In genomic region chr3:150385296-150386242, GRCh38 we compare ENCODE assay signal across 8 cellular contexts. TPM values are rescaled to one million over a fixed set of nuclear protein-coding genes. Genes with fewer than 3 reads are reported as not detected.
A peak's percentile ranks its signal among the peaks of the same experiment; 100 is the strongest.
DNase-seq lines count a peak whose midpoint lies in the region; ATAC-seq, FAIRE-seq and TF ChIP-seq lines count a peak whose summit lies in the region.
"Had no signal": no experiment of that assay in that cellular context is flagged by ENCODE, and none has a peak within 500 bp of the region (broad histone marks: within the 10 kb centered on the region; RNA-seq: fewer than 3 reads in every experiment).

No MANE protein-coding gene starts in this region.

- H3K27me3 ChIP-seq in neutrophil: no peaks in the 10 kb centered on the region
- H3K27me3 ChIP-seq: pancreas had no signal

- H3K27ac Mint-ChIP-seq in T-helper 17 cell: peak overlapping the region; percentile 83

- peaks cover 16% of the 10 kb centered on the region for H3K4me1 Mint-ChIP-seq in T-helper 17 cell

- peaks cover 2% of the 10 kb centered on the region for H3K36me3 Mint-ChIP-seq in T-helper 17 cell (ENCODE audit: low read depth)

- DNase-seq in T-helper 17 cell (no peak), frontal cortex (ENCODE audit: low spot score in 2 of 2) (no peak), HTR-8/SVneo (ENCODE audit: insufficient read length, low spot score) (no peak), middle frontal gyrus (ENCODE audit: extremely low spot score, low spot score) (no peak)

- no peak for TF ChIP-seq CTCF in neutrophil (IDR thresholded peaks at IDR 0.05)

- no peaks in the 10 kb centered on the region for H3K27me3 Mint-ChIP-seq in T-helper 17 cell

- peaks cover 12 to 13% of the 10 kb centered on the region in 2 experiments for H3K4me1 ChIP-seq in neutrophil (ENCODE audit: control insufficient read depth in 1 of 2, insufficient read depth in 1 of 2, low read depth in 1 of 2, low read length in 1 of 2)
- H3K4me1 ChIP-seq: pancreas had no signal

- peak overlapping the region; percentile 77 for H3K4me3 Mint-ChIP-seq in T-helper 17 cell

- peak; percentile 30 for ATAC-seq in GM19035 (IDR thresholded peaks at IDR 0.05; ENCODE audit: unreplicated experiment)
- ATAC-seq in HG02759 (IDR thresholded peaks at IDR 0.05; ENCODE audit: unreplicated experiment): peak; percentile 47
- ATAC-seq in T-helper 17 cell: peak; percentile 53

- no peaks in the 10 kb centered on the region for H3K9me3 ChIP-seq in T-helper 17 cell (ENCODE audit: control insufficient read depth, low read length, poor library complexity, severe bottlenecking)
- no peaks in the 10 kb centered on the region for H3K9me3 ChIP-seq in neutrophil
- H3K9me3 ChIP-seq: pancreas had no signal

- no peak for FAIRE-seq in frontal cortex (lab: Jason Lieb, UNC)
- no peak for FAIRE-seq in HTR-8/SVneo (lab: Jason Lieb, UNC)
- FAIRE-seq: pancreas had no signal

- peak overlapping the region; percentile 60 for H3K27ac ChIP-seq in neutrophil
- H3K27ac ChIP-seq: pancreas had no signal

- no peaks in the 10 kb centered on the region for H3K36me3 ChIP-seq in neutrophil
- H3K36me3 ChIP-seq: pancreas had no signal

- H3K4me3 ChIP-seq in neutrophil (ENCODE audit: low read depth in 1 of 2, low read length in 1 of 2): peak overlapping the region in 1 of 2 experiments; percentile 50
- H3K4me3 ChIP-seq: pancreas had no signal

RNA-seq across cellular contexts. Expression of gene TSC22D2, which starts 22.5 kb away (rescaled TPM):
- total RNA-seq in T-helper 17 cell: 10 to 100 TPM; 37.8 to 51.6 TPM
- 11.0 TPM for total RNA-seq in frontal cortex
